8 cellular contexts compared by ENCODE assay signal in genomic region chr2:64273524-64274398, GRCh38.
DNase-seq lines count a peak whose midpoint lies in the region; ATAC-seq and TF ChIP-seq lines count a peak whose summit lies in the region.

No MANE protein-coding gene starts in this region.

- peak; percentile 80 for DNase-seq in BJ (ENCODE audit: low read depth)
- DNase-seq in MV-4-11 (lab: John Stamatoyannopoulos, UW): peak; percentile 80
- DNase-seq in cerebellar cortex (ENCODE audit: low spot score): peak; percentile 72
- peak; percentile 50 for DNase-seq in lung (ENCODE audit: low spot score)
- DNase-seq in upper lobe of left lung: peak in 1 of 2 donors; percentile 52
- no peak for DNase-seq in NCI-H2081 treated with DMSO at 0.1 percent for 48 hours (lab: John Stamatoyannopoulos, UW)
- no peak for DNase-seq in SHP77 treated with DMSO at 0.1 percent for 48 hours (lab: John Stamatoyannopoulos, UW)

- H3K4me3 ChIP-seq in BJ (ENCODE audit: low read depth, low read length) (no peak overlapping the region), lung (no peak overlapping the region), upper lobe of left lung (peak overlapping the region in 2 of 4 donors; percentile 3 to 29)

- TF ChIP-seq EP300 in upper lobe of left lung (IDR thresholded peaks at IDR 0.05): peak in 2 of 4 donors; percentile 11 to 70

- peak in 2 of 4 donors; percentile 23 to 36 for TF ChIP-seq POLR2A in upper lobe of left lung (IDR thresholded peaks at IDR 0.05)

- H3K27me3 ChIP-seq in BJ (ENCODE audit: control insufficient read depth, insufficient read depth, low read length) (no peaks in the 10 kb centered on the region), lung (ENCODE audit: control insufficient read depth, insufficient read depth) (no peaks in the 10 kb centered on the region), upper lobe of left lung (no peaks in the 10 kb centered on the region)

- H3K9me3 ChIP-seq in lung (ENCODE audit: control insufficient read depth in 2 of 2, insufficient read depth in 1 of 2, low read length in 1 of 2) (no peaks in the 10 kb centered on the region), upper lobe of left lung (no peaks in the 10 kb centered on the region)

- POLR2A ChIA-PET in BJ (lab: Charles Lee): interaction anchor here (0.6 kb wide), 1 partner anchor 97 kb away, joined by 13 read pairs; no protein-coding TSS in a partner anchor

- CTCF ChIA-PET in BJ (lab: Yijun Ruan, JAX): interaction anchor here (0.7 kb wide), 1 partner anchor 38 kb away, joined by 4 read pairs; no protein-coding TSS in a partner anchor

- WGBS in lung, 2 donors: 20 to 33% methylated on average over 6 of the region's 6 CpGs
- WGBS in upper lobe of left lung, 2 donors: 34 to 39% methylated on average over 4 to 6 of the region's 6 CpGs

- H3K27ac ChIP-seq in lung (ENCODE audit: low read depth in 1 of 2, low read length in 1 of 2) (peak overlapping the region; percentile 58 to 91), upper lobe of left lung (peak overlapping the region; percentile 83 to 92 (median 90))

- H3K4me1 ChIP-seq in lung (ENCODE audit: control insufficient read depth in 2 of 2, insufficient read depth in 2 of 2, low read length in 2 of 2): peaks cover 10 to 12% of the 10 kb centered on the region in 2 donors
- peaks cover 25 to 32% (median 31%) of the 10 kb centered on the region in 4 donors for H3K4me1 ChIP-seq in upper lobe of left lung

- peak; percentile 61 for ATAC-seq in lung (ENCODE audit: insufficient read depth, low FRiP score)
- peak; percentile 83 to 89 for ATAC-seq in upper lobe of left lung (ENCODE audit: low FRiP score in 2 of 2)
- ATAC-seq in HG02571 (IDR thresholded peaks at IDR 0.05; ENCODE audit: unreplicated experiment): no peak

- H3K36me3 ChIP-seq in BJ (ENCODE audit: control insufficient read depth, insufficient read depth, low read length) (no peaks in the 10 kb centered on the region), lung (ENCODE audit: control insufficient read depth in 2 of 2, insufficient read depth in 2 of 2, low read length in 2 of 2) (no peaks in the 10 kb centered on the region), upper lobe of left lung (no peaks in the 10 kb centered on the region)

- no peak for TF ChIP-seq CTCF in BJ (IDR thresholded peaks at IDR 0.05; ENCODE audit: insufficient read depth, low read depth, low read length)
- TF ChIP-seq CTCF in lung (IDR thresholded peaks at IDR 0.05; ENCODE audit: control extremely low read depth, extremely low read depth): no peak
- TF ChIP-seq CTCF in upper lobe of left lung (IDR thresholded peaks at IDR 0.05): peak in 2 of 6 experiments; percentile 4 to 6

Comparison
In these comparisons a context has a peak if more than half of its experiments do, and no peak if none do; other contexts are left out.
1. DNase-seq: peak in BJ (single experiment), MV-4-11 (single experiment), cerebellar cortex (single experiment) and lung (single experiment); none in NCI-H2081 treated with DMSO at 0.1 percent for 48 hours (single experiment) and SHP77 treated with DMSO at 0.1 percent for 48 hours (single experiment).